In genomic region chr10:48389272-48389671, GRCh38 we compare ENCODE assay signal across 1 cellular context.
TF ChIP-seq lines count a peak whose summit lies in the region.

No MANE protein-coding gene starts in this region.

TF ChIP-seq in K562, 482 proteins besides CTCF, POLR2A, EP300 and RAD21 (continued from another document and continues in another):
- TF ChIP-seq TCF3 (CRISPR knock-in tag; IDR thresholded peaks at IDR 0.05) (peak; percentile 26; the same call in 1 of the 2 replicates), ZNF174 (CRISPR knock-in tag; IDR thresholded peaks at IDR 0.05) (no peak), CBFA2T3 (IDR thresholded peaks at IDR 0.05) (peak; percentile 62), YY1 (IDR thresholded peaks at IDR 0.05; ENCODE audit: borderline replicate concordance in 1 of 3, control insufficient read depth in 1 of 3, extremely low read depth in 1 of 3, insufficient read depth in 3 of 3, insufficient read length in 1 of 3, insufficient replicate concordance in 2 of 3, low read depth in 1 of 3, low read length in 2 of 3) (no peak), CHD4 (IDR thresholded peaks at IDR 0.05; ENCODE audit: insufficient read depth, insufficient replicate concordance, low read depth, low read length, poor library complexity, severe bottlenecking) (no peak), ZSCAN32 (CRISPR knock-in tag; IDR thresholded peaks at IDR 0.05) (no peak), TSHZ1 (CRISPR knock-in tag; IDR thresholded peaks at IDR 0.05) (no peak), ILK (tag; IDR thresholded peaks at IDR 0.05; ENCODE audit: borderline replicate concordance, low read depth) (no peak), BRCA1 (IDR thresholded peaks at IDR 0.05) (no peak), BRCA1 (CRISPR knock-in tag; IDR thresholded peaks at IDR 0.05) (no peak), ZNF324 (CRISPR knock-in tag; IDR thresholded peaks at IDR 0.05) (no peak), MAFG (tag; conservative IDR thresholded peaks at IDR 0.05) (peak; percentile 65; the same call in 1 of the 2 replicates), ELK3 (CRISPR knock-in tag; IDR thresholded peaks at IDR 0.05) (no peak), CBFA2T2 (conservative IDR thresholded peaks at IDR 0.05) (peak; percentile 26; the same call in 1 of the 2 replicates), XRCC4 (IDR thresholded peaks at IDR 0.05; ENCODE audit: extremely low read depth, insufficient read depth, insufficient read length) (no peak), MNT (conservative IDR thresholded peaks at IDR 0.05) (0 out of 4 replicates have a peak, but pooled peaks have one; percentile 27 to 30), PRMT5 (CRISPR knock-in tag; IDR thresholded peaks at IDR 0.05) (no peak), FOXP4 (CRISPR knock-in tag; IDR thresholded peaks at IDR 0.05; ENCODE audit: borderline replicate concordance) (no peak), XRCC3 (IDR thresholded peaks at IDR 0.05) (no peak), CBX5 (IDR thresholded peaks at IDR 0.05; ENCODE audit: borderline replicate concordance, low read depth) (no peak), ZNF134 (CRISPR knock-in tag; conservative IDR thresholded peaks at IDR 0.05) (no peak), ZNF140 (CRISPR knock-in tag; IDR thresholded peaks at IDR 0.05) (no peak), RB1 (IDR thresholded peaks at IDR 0.05; ENCODE audit: low read depth) (no peak), ZBTB34 (CRISPR knock-in tag; IDR thresholded peaks at IDR 0.05) (no peak), GATAD2B (IDR thresholded peaks at IDR 0.05; ENCODE audit: borderline replicate concordance) (no peak), SETDB1 (IDR thresholded peaks at IDR 0.05; ENCODE audit: low read length) (no peak), NUFIP1 (IDR thresholded peaks at IDR 0.05; ENCODE audit: partially characterized antibody) (no peak), ZEB2 (IDR thresholded peaks at IDR 0.05) (no peak), CCAR2 (IDR thresholded peaks at IDR 0.05; ENCODE audit: low read depth, low read length) (no peak), ZNF347 (CRISPR knock-in tag; IDR thresholded peaks at IDR 0.05; ENCODE audit: low read depth) (no peak), NFE2L1 (tag; IDR thresholded peaks at IDR 0.05; ENCODE audit: borderline replicate concordance, low read depth) (no peak), ZNF444 (CRISPR knock-in tag; IDR thresholded peaks at IDR 0.05) (no peak)
- TF ChIP-seq, protein P1, sequence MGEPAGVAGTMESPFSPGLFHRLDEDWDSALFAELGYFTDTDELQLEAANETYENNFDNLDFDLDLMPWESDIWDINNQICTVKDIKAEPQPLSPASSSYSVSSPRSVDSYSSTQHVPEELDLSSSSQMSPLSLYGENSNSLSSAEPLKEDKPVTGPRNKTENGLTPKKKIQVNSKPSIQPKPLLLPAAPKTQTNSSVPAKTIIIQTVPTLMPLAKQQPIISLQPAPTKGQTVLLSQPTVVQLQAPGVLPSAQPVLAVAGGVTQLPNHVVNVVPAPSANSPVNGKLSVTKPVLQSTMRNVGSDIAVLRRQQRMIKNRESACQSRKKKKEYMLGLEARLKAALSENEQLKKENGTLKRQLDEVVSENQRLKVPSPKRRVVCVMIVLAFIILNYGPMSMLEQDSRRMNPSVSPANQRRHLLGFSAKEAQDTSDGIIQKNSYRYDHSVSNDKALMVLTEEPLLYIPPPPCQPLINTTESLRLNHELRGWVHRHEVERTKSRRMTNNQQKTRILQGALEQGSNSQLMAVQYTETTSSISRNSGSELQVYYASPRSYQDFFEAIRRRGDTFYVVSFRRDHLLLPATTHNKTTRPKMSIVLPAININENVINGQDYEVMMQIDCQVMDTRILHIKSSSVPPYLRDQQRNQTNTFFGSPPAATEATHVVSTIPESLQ (CRISPR knock-in tag; IDR thresholded peaks at IDR 0.05): no peak
- TF ChIP-seq, protein P2, sequence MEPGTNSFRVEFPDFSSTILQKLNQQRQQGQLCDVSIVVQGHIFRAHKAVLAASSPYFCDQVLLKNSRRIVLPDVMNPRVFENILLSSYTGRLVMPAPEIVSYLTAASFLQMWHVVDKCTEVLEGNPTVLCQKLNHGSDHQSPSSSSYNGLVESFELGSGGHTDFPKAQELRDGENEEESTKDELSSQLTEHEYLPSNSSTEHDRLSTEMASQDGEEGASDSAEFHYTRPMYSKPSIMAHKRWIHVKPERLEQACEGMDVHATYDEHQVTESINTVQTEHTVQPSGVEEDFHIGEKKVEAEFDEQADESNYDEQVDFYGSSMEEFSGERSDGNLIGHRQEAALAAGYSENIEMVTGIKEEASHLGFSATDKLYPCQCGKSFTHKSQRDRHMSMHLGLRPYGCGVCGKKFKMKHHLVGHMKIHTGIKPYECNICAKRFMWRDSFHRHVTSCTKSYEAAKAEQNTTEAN (CRISPR knock-in tag; IDR thresholded peaks at IDR 0.05): no peak
